8 cellular contexts compared by ENCODE assay signal in genomic region chr19:50725218-50725931, GRCh38.
DNase-seq lines count a peak whose midpoint lies in the region; ATAC-seq, FAIRE-seq and TF ChIP-seq lines count a peak whose summit lies in the region.

No MANE protein-coding gene starts in this region.

- H3K27me3 ChIP-seq in muscle layer of colon (ENCODE audit: control insufficient read depth in 1 of 2, insufficient read depth in 2 of 2, low read length in 2 of 2), result peaks cover 4 to 32% of the 10 kb centered on the region in 2 donors

- H3K36me3 ChIP-seq in muscle layer of colon (ENCODE audit: insufficient read depth, low read length), result no peaks in the 10 kb centered on the region

- peak overlapping the region; percentile 61 for H3K27ac ChIP-seq in muscle layer of colon (ENCODE audit: low read depth, low read length)

- peak overlapping the region; percentile 67 for H3K4me3 ChIP-seq in choroid plexus epithelial cell (ENCODE audit: low read depth, low read length)
- H3K4me3 ChIP-seq in muscle layer of colon (ENCODE audit: low read depth in 1 of 2, low read length in 2 of 2), result peak overlapping the region; percentile 38 to 54

- FAIRE-seq in HTR-8/SVneo (lab: Jason Lieb, UNC), result no peak

- DNase-seq in HTR-8/SVneo (ENCODE audit: insufficient read length, low spot score), result peak; percentile 59
- DNase-seq in choroid plexus epithelial cell (ENCODE audit: low read depth), result no peak
- no peak for DNase-seq in NCI-H2081 (lab: John Stamatoyannopoulos, UW)
- no peak for DNase-seq in RPMI8226

- H3K9ac ChIP-seq in muscle layer of colon (ENCODE audit: low read length), result no peak overlapping the region

- no peak for TF ChIP-seq CTCF in choroid plexus epithelial cell (conservative IDR thresholded peaks at IDR 0.05; ENCODE audit: low read depth, low read length)

- ATAC-seq in GM18861 (IDR thresholded peaks at IDR 0.05; ENCODE audit: unreplicated experiment) (peak; percentile 16), GM19455 (IDR thresholded peaks at IDR 0.05; ENCODE audit: unreplicated experiment) (no peak), GM21367 (IDR thresholded peaks at IDR 0.05; ENCODE audit: unreplicated experiment) (no peak)

- H3K9me3 ChIP-seq in muscle layer of colon (ENCODE audit: low read length), result no peaks in the 10 kb centered on the region

- H3K4me1 ChIP-seq in muscle layer of colon (ENCODE audit: insufficient read depth, low read length), result peaks cover 11% of the 10 kb centered on the region
